In genomic region chr6:10451394-10451793, GRCh38 we compare ENCODE assay signal across 23 cellular contexts. TPM values are rescaled to one million over a fixed set of nuclear protein-coding genes. Genes with fewer than 3 reads are reported as not detected.
A peak's percentile ranks its signal among the peaks of the same experiment; 100 is the strongest.
DNase-seq lines count a peak whose midpoint lies in the region; ATAC-seq and TF ChIP-seq lines count a peak whose summit lies in the region.
"Had no signal": no experiment of that assay in that cellular context is flagged by ENCODE, and none has a peak within 500 bp of the region (broad histone marks: within the 10 kb centered on the region; RNA-seq: fewer than 3 reads in every experiment).

No MANE protein-coding gene starts in this region.

- WGBS in H9 (ENCODE audit: extremely low coverage, insufficient read length, low lambda C conversion rate), result no CpG with 5 or more reads among the region's 6 CpGs
- 81% methylated on average over 6 of the region's 6 CpGs for WGBS in smooth muscle cell (ENCODE audit: low lambda C conversion rate)

- peaks cover 0 to 7% of the 10 kb centered on the region in 2 experiments; a peak in 2 of 4 replicates for H3K4me1 Mint-ChIP-seq in H9
- H3K4me1 Mint-ChIP-seq: activated naive CD8-positive, alpha-beta T cell treated with anti-CD3 and anti-CD28 coated beads, Interleukin-2, amount 10 ng/mL, durations not matched to agents 7 days and 5 days; naive thymus-derived CD4-positive, alpha-beta T cell had no signal

- H3K18ac ChIP-seq in H9 (ENCODE audit: insufficient read length, low read depth, low read length), result no peak overlapping the region

- no peak overlapping the region for H3K27ac ChIP-seq in H9 (ENCODE audit: insufficient read length, low read depth, low read length)
- peak overlapping the region; percentile 84 for H3K27ac ChIP-seq in SJSA1
- peak overlapping the region; percentile 63 for H3K27ac ChIP-seq in smooth muscle cell (ENCODE audit: low read depth)
- H3K27ac ChIP-seq: right lobe of liver had no signal

- ATAC-seq in GM18858 (IDR thresholded peaks at IDR 0.05; ENCODE audit: unreplicated experiment) (no peak), GM21723 (IDR thresholded peaks at IDR 0.05; ENCODE audit: unreplicated experiment) (no peak)
- ATAC-seq: CD8-positive, alpha-beta T cell; HepG2; naive thymus-derived CD4-positive, alpha-beta T cell; right lobe of liver had no signal

- H3K23me2 ChIP-seq in H9 (ENCODE audit: insufficient read length, low read depth, low read length, poor library complexity, severe bottlenecking), result no peaks in the 10 kb centered on the region

- no peak for DNase-seq in H9
- DNase-seq in SJSA1 (ENCODE audit: low read depth in 1 of 2, low spot score in 2 of 2), result no peak
- DNase-seq in glomerular visceral epithelial cell (ENCODE audit: extremely low spot score), result peak; percentile 2
- DNase-seq in smooth muscle cell (lab: John Stamatoyannopoulos, UW; ENCODE audit: unreplicated experiment), result no peak
- no peak for DNase-seq in NCI-H2081 treated with DMSO at 0.1 percent for 48 hours (lab: John Stamatoyannopoulos, UW)
- DNase-seq: activated CD4-positive, alpha-beta T cell treated with anti-CD3 and anti-CD28 coated beads, Interleukin-2, amount 50 U/mL, for 1 hour; activated CD8-positive, alpha-beta memory T cell treated with anti-CD3 and anti-CD28 coated beads, Interleukin-2, amount 50 U/mL, for 4 hours; activated naive CD8-positive, alpha-beta T cell treated with anti-CD3 and anti-CD28 coated beads, Interleukin-2, amount 10 ng/mL, durations not matched to agents 7 days and 5 days; CD8-positive, alpha-beta T cell; DMS53; effector CD8-positive, alpha-beta T cell; esophagus squamous epithelium; naive thymus-derived CD4-positive, alpha-beta T cell; NCI-H1105; NCI-H2081; NCI-H524 treated with DMSO at 0.1 percent for 48 hours; right lobe of liver; T-helper 9 cell had no signal

- H3K27me3 Mint-ChIP-seq in H9 (ENCODE audit: low read depth), result peaks cover 2% of the 10 kb centered on the region; the same call in 1 of the 2 replicates

- no peaks in the 10 kb centered on the region for H3K9me3 Mint-ChIP-seq in H9
- H3K9me3 Mint-ChIP-seq: activated naive CD8-positive, alpha-beta T cell treated with anti-CD3 and anti-CD28 coated beads, Interleukin-2, amount 10 ng/mL, durations not matched to agents 7 days and 5 days; activated T-helper 2 cell treated with anti-CD3 and anti-CD28 coated beads, Interferon-gamma antibody, Interleukin-2, Interleukin-4, amounts not matched to agents 10 μg/mL and 5 μg/mL and 100 μg/mL, durations not matched to agents 14 hours and 24 hours and 36 hours; CD8-positive, alpha-beta T cell; naive thymus-derived CD4-positive, alpha-beta T cell had no signal

- no peak overlapping the region; the same call in 1 of the 2 replicates for H3K14ac ChIP-seq in H9 (ENCODE audit: insufficient read depth, low read length)

- H3T11ph ChIP-seq in H9 (ENCODE audit: low read length), result no peak overlapping the region

- H3K4me1 ChIP-seq in H9 (ENCODE audit: insufficient read depth, low read length) (no peaks in the 10 kb centered on the region), SJSA1 (replicated peaks) (peaks cover 23% of the 10 kb centered on the region), smooth muscle cell (ENCODE audit: low read depth) (no peaks in the 10 kb centered on the region)
- H3K4me1 ChIP-seq: right lobe of liver had no signal

- no peaks in the 10 kb centered on the region for H3K79me1 ChIP-seq in H9 (ENCODE audit: insufficient read depth, low read depth, low read length, poor library complexity, severe bottlenecking)

- no peak overlapping the region for H3K4me3 Mint-ChIP-seq in H9
- H3K4me3 Mint-ChIP-seq: activated naive CD8-positive, alpha-beta T cell treated with anti-CD3 and anti-CD28 coated beads, Interleukin-2, amount 10 ng/mL, durations not matched to agents 7 days and 5 days; CD8-positive, alpha-beta T cell; naive thymus-derived CD4-positive, alpha-beta T cell had no signal

- H3K4me2 ChIP-seq in H9 (ENCODE audit: insufficient read depth, insufficient read length, low read length), result no peak overlapping the region
- H3K4me2 ChIP-seq in smooth muscle cell, result peak overlapping the region; percentile 33

- H2BK12ac ChIP-seq in H9 (ENCODE audit: insufficient read length, low read depth, low read length), result no peak overlapping the region

- H3K9ac ChIP-seq in H9 (ENCODE audit: extremely low read depth, insufficient read length, low read length) (no peak overlapping the region), smooth muscle cell (ENCODE audit: low read depth) (peak overlapping the region; percentile 38)

- H3K4me3 ChIP-seq in SJSA1 (no peak overlapping the region), smooth muscle cell (no peak overlapping the region)
- H3K4me3 ChIP-seq: esophagus squamous epithelium, right lobe of liver had no signal

- H3K56ac ChIP-seq in H9 (ENCODE audit: insufficient read length, low read depth, low read length), result no peak overlapping the region

- no peak overlapping the region for H4K91ac ChIP-seq in H9 (ENCODE audit: insufficient read length, low read depth, low read length)

- H2AK5ac ChIP-seq in H9 (ENCODE audit: insufficient read length, low read length), result no peak overlapping the region

- H3K4ac ChIP-seq in H9 (ENCODE audit: low read depth, low read length), result no peak overlapping the region

- H2AFZ ChIP-seq in H9 (ENCODE audit: low read length) (no peak overlapping the region), smooth muscle cell (ENCODE audit: low read depth) (no peak overlapping the region)

- no peak overlapping the region for H4K5ac ChIP-seq in H9 (ENCODE audit: insufficient read length, low read depth, low read length)

- H3K36me3 Mint-ChIP-seq in H9 (ENCODE audit: insufficient read depth in 1 of 3, low read depth in 3 of 3), result no peaks in the 10 kb centered on the region
- H3K36me3 Mint-ChIP-seq: activated naive CD8-positive, alpha-beta T cell treated with anti-CD3 and anti-CD28 coated beads, Interleukin-2, amount 10 ng/mL, durations not matched to agents 7 days and 5 days; CD8-positive, alpha-beta T cell; naive thymus-derived CD4-positive, alpha-beta T cell had no signal

- no peak overlapping the region for H2BK5ac ChIP-seq in H9 (ENCODE audit: insufficient read length, low read length)

- no peak overlapping the region for H2BK120ac ChIP-seq in H9 (ENCODE audit: low read depth, low read length, poor library complexity, severe bottlenecking)

- no peak overlapping the region for H3K27ac Mint-ChIP-seq in H9
- H3K27ac Mint-ChIP-seq: activated naive CD8-positive, alpha-beta T cell treated with anti-CD3 and anti-CD28 coated beads, Interleukin-2, amount 10 ng/mL, durations not matched to agents 7 days and 5 days; activated T-helper 2 cell treated with anti-CD3 and anti-CD28 coated beads, Interferon-gamma antibody, Interleukin-2, Interleukin-4, amounts not matched to agents 10 μg/mL and 5 μg/mL and 100 μg/mL, durations not matched to agents 14 hours and 24 hours and 36 hours; CD8-positive, alpha-beta T cell; naive thymus-derived CD4-positive, alpha-beta T cell had no signal

- H3K9me3 ChIP-seq in H9 (ENCODE audit: control insufficient read depth, low read depth, low read length) (no peaks in the 10 kb centered on the region), SJSA1 (replicated peaks) (no peaks in the 10 kb centered on the region), smooth muscle cell (replicated peaks; ENCODE audit: low read depth) (no peaks in the 10 kb centered on the region)
- H3K9me3 ChIP-seq: esophagus squamous epithelium, right lobe of liver had no signal

- H3K36me3 ChIP-seq in SJSA1 (no peaks in the 10 kb centered on the region), smooth muscle cell (ENCODE audit: low read depth) (no peaks in the 10 kb centered on the region)
- H3K36me3 ChIP-seq: esophagus squamous epithelium, right lobe of liver had no signal

- H3K79me2 ChIP-seq in H9 (ENCODE audit: insufficient read depth, low read length) (no peaks in the 10 kb centered on the region), smooth muscle cell (ENCODE audit: low read depth) (no peaks in the 10 kb centered on the region)

- TF ChIP-seq CTCF in H9 (conservative IDR thresholded peaks at IDR 0.05) (peak; percentile 47; the same call in 2 of the 3 replicates), smooth muscle cell (IDR thresholded peaks at IDR 0.05; ENCODE audit: borderline replicate concordance, insufficient read depth, poor library complexity, severe bottlenecking) (no peak)

- no peak overlapping the region for H2BK15ac ChIP-seq in H9 (ENCODE audit: low read depth, low read length)

- H3K23ac ChIP-seq in H9 (ENCODE audit: insufficient read length, low read depth, low read length), result no peak overlapping the region

- H2BK20ac ChIP-seq in H9 (ENCODE audit: low read depth, low read length, poor library complexity, severe bottlenecking), result no peak overlapping the region

- no peaks in the 10 kb centered on the region for H3F3A ChIP-seq in smooth muscle cell (ENCODE audit: low read depth)

- H4K20me1 ChIP-seq in H9 (ENCODE audit: control insufficient read depth, insufficient read depth, insufficient read length), result no peaks in the 10 kb centered on the region
- H4K20me1 ChIP-seq in smooth muscle cell (ENCODE audit: low read depth), result no peaks in the 10 kb centered on the region

- H4K8ac ChIP-seq in H9 (replicated peaks; ENCODE audit: insufficient read length, low read depth, low read length), result no peak overlapping the region

- H3K27me3 ChIP-seq in H9 (ENCODE audit: insufficient read depth, low read length) (no peaks in the 10 kb centered on the region), SJSA1 (replicated peaks) (no peaks in the 10 kb centered on the region), smooth muscle cell (ENCODE audit: low read depth) (no peaks in the 10 kb centered on the region)
- H3K27me3 ChIP-seq: right lobe of liver had no signal

RNA-seq across cellular contexts. Expression of gene TFAP2A, which starts 36.5 kb away (rescaled TPM):
- total RNA-seq in H9 (2021) (1.6 and 2.6 TPM in 2 replicates), smooth muscle cell (6.2 and 13.6 TPM in 2 replicates)
- total RNA-seq in SJSA1 (2014; rRNA removed; shearing (Covaris generic)), result 5.8 and 10.2 TPM in 2 replicates
- 10.1 and 33.9 TPM in 2 replicates for polyA plus RNA-seq in smooth muscle cell
- total RNA-seq: activated naive CD8-positive, alpha-beta T cell treated with anti-CD3 and anti-CD28 coated beads, Interleukin-2, amount 10 ng/mL, durations not matched to agents 7 days and 5 days; HepG2; naive thymus-derived CD4-positive, alpha-beta T cell; omental fat pad had no signal
- polyA plus RNA-seq: HepG2; naive thymus-derived CD4-positive, alpha-beta T cell had no signal
